9 cellular contexts compared by ENCODE assay signal in genomic region chr19:46849610-46850009, GRCh38. TPM values are rescaled to one million over a fixed set of nuclear protein-coding genes. Genes with fewer than 3 reads are reported as not detected.
A peak's percentile ranks its signal among the peaks of the same experiment; 100 is the strongest.
DNase-seq lines count a peak whose midpoint lies in the region; ATAC-seq and TF ChIP-seq lines count a peak whose summit lies in the region.
"Had no signal": no experiment of that assay in that cellular context is flagged by ENCODE, and none has a peak within 500 bp of the region (broad histone marks: within the 10 kb centered on the region; RNA-seq: fewer than 3 reads in every experiment).

No MANE protein-coding gene starts in this region.

- no peaks in the 10 kb centered on the region for H3K27me3 ChIP-seq in GM06990 (replicated peaks; ENCODE audit: control insufficient read depth, insufficient read depth, low read length)
- H3K27me3 ChIP-seq in SJCRH30, result no peaks in the 10 kb centered on the region

- H3K27ac ChIP-seq in SJCRH30, result no peak overlapping the region
- no peak overlapping the region for H3K27ac ChIP-seq in caudate nucleus (ENCODE audit: low read depth, low read length)

- H3K4me1 ChIP-seq in SJCRH30, result peaks cover 7% of the 10 kb centered on the region; the same call in 1 of the 2 replicates

- no peak for ATAC-seq in HG03565 (IDR thresholded peaks at IDR 0.05; ENCODE audit: unreplicated experiment)

- H3K4me3 ChIP-seq in GM06990 (replicated peaks; ENCODE audit: low read depth, low read length) (peak overlapping the region; percentile 99), SJCRH30 (peak overlapping the region; percentile 85), fibroblast of mammary gland (ENCODE audit: control insufficient read depth, low read depth, low read length) (peak overlapping the region; percentile 80), retinal pigment epithelial cell (ENCODE audit: low read length) (peak overlapping the region; percentile 90)

- DNase-seq in GM06990 (ENCODE audit: extremely low read depth, insufficient read length) (no peak), SJCRH30 (peak in 1 of 2 experiments; percentile 17), fibroblast of mammary gland (ENCODE audit: low read depth) (no peak), retinal pigment epithelial cell (ENCODE audit: low read depth) (no peak), caudate nucleus (lab: John Stamatoyannopoulos, UW) (no peak), DMS114 treated with DMSO at 0.1 percent for 48 hours (lab: John Stamatoyannopoulos, UW; ENCODE audit: unreplicated experiment) (no peak), HUDEP-2 (lab: John Stamatoyannopoulos, UW; ENCODE audit: unreplicated experiment in 76 of 76) (no peak)
- DNase-seq: effector CD8-positive, alpha-beta T cell had no signal

- H3K36me3 ChIP-seq in GM06990 (ENCODE audit: control insufficient read depth, insufficient read depth, low read length) (no peaks in the 10 kb centered on the region), SJCRH30 (0 out of 2 replicates have a peak, but pooled peaks cover 3% of the 10 kb centered on the region)

- no peaks in the 10 kb centered on the region for H3K9me3 ChIP-seq in SJCRH30 (replicated peaks)

- TF ChIP-seq CTCF in GM06990 (IDR thresholded peaks at IDR 0.05; ENCODE audit: insufficient read depth, low read length, poor library complexity, severe bottlenecking) (no peak), fibroblast of mammary gland (conservative IDR thresholded peaks at IDR 0.05; ENCODE audit: control insufficient read depth, insufficient read depth, low read depth, low read length) (no peak), retinal pigment epithelial cell (conservative IDR thresholded peaks at IDR 0.05; ENCODE audit: low read depth, low read length) (no peak)

RNA-seq across cellular contexts. Expression of gene AP2S1, which starts 1.0 kb away (rescaled TPM):
- total RNA-seq in SJCRH30 (2014; rRNA removed; shearing (Covaris generic)), result 133 and 139 TPM in 2 replicates

RNA-seq across cellular contexts. Expression of gene ARHGAP35, which starts 11.2 kb away (rescaled TPM):
- 44.0 and 49.5 TPM in 2 replicates for total RNA-seq in SJCRH30 (2014; rRNA removed; shearing (Covaris generic))
